8 cellular contexts compared by ENCODE assay signal in the genomic region with DNA sequence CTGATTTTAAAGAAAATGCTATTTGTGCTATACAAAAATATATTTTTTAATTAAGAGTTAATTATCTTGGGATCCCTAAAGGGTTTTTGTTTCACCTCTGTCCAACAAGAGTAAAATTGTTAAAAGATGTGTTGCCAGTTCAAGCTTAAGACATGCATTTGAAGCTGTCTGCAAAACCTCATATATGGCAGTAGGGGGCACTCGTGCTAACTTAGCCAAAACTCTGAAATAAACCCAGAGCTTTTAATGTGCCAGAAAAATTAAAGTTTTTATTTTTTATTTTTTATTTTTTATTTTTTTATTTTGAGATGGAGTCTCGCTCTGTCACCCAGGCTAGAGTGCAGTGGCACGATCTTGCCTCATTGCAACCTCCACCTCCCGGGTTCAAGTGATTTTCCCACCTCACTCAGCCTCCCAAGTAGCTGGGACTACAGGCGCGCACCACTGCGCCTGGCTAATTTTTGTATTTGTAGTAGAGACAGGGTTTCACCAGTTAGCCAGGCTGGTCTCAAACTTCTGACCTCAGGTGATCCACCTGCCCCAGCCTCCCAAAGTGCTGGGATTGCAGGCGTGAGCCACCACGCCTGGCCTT. TPM values are rescaled to one million over a fixed set of nuclear protein-coding genes. Genes with fewer than 3 reads are reported as not detected.
DNase-seq lines count a peak whose midpoint lies in the region; ATAC-seq, FAIRE-seq and TF ChIP-seq lines count a peak whose summit lies in the region.
"Not testable (repeated sequence)": the region's sequence is repeated elsewhere in the genome, so short reads cannot be mapped to it uniquely, and the experiment has no call there.

No MANE protein-coding gene starts in this region.

- dilution Hi-C loops in endothelial cell of umbilical vein (cut with MboI; ENCODE audit: extremely low pct_ligation_motif_present, low sequenced_read_pairs): not testable (repeated sequence)

- H3K4me1 ChIP-seq in endothelial cell of umbilical vein (ENCODE audit: control insufficient read depth, extremely low read depth, insufficient read depth, low read length): not testable (repeated sequence)
- peaks cover 0 to 13% (median 0%) of the 10 kb centered on the region in 6 donors for H3K4me1 ChIP-seq in spleen

- H3K9me3 ChIP-seq in WERI-Rb-1 (ENCODE audit: severe bottlenecking); endothelial cell of umbilical vein (replicated peaks; ENCODE audit: control insufficient read depth, insufficient read depth, low read length); spleen: not testable (repeated sequence)

- not testable (repeated sequence) for H3K4me3 ChIP-seq in WERI-Rb-1 (ENCODE audit: low read depth, low read length); endothelial cell of umbilical vein (replicated peaks in 1 of 3; ENCODE audit: insufficient read depth in 1 of 3, low read depth in 1 of 3, low read length in 3 of 3); spleen

- intact Hi-C loops in endothelial cell of umbilical vein (cut with micrococcal nuclease): loop anchor here (1.0 to 2.0 kb wide), 2 partner anchors 9 to 391 kb away; partner anchors contain the start of gene GHITM
- intact Hi-C loops in left colon (cut with DNase I, micrococcal nuclease): loop anchor here in 1 of 2 donors (2.0 kb wide), 1 partner anchor 57 kb away; no protein-coding TSS in a partner anchor
- intact Hi-C loops in spleen (cut with DNase I; ENCODE audit: low total_unique reads): loop anchor here (2.0 kb wide), 1 partner anchor 59 kb away; no protein-coding TSS in a partner anchor

- 83 to 86% (median 84%) methylated on average over 9 of the region's 9 CpGs for WGBS in spleen, 5 donors

- not testable (repeated sequence) for H3K9ac ChIP-seq in endothelial cell of umbilical vein (replicated peaks; ENCODE audit: extremely low read depth, insufficient read depth, low read length)

- not testable (repeated sequence) for H2AFZ ChIP-seq in endothelial cell of umbilical vein (ENCODE audit: low read depth, low read length)

- not testable (repeated sequence) for H3K27me3 ChIP-seq in WERI-Rb-1 (ENCODE audit: insufficient read depth, low read depth, severe bottlenecking); endothelial cell of umbilical vein (ENCODE audit: control insufficient read depth in 2 of 2, insufficient read depth in 2 of 2, low read length in 2 of 2); spleen (replicated peaks in 1 of 7)

- H3K4me2 ChIP-seq in endothelial cell of umbilical vein (ENCODE audit: insufficient read depth, low read length): not testable (repeated sequence)

- peak; percentile 16 for DNase-seq in COLO829 (ENCODE audit: low spot score)
- peak; percentile 11 for DNase-seq in NCI-H2196 treated with DMSO at 0.1 percent for 48 hours (lab: John Stamatoyannopoulos, UW; ENCODE audit: unreplicated experiment)
- DNase-seq in WERI-Rb-1, left colon, spleen: not testable (repeated sequence)
- peak; percentile 13 for DNase-seq in endothelial cell of umbilical vein (ENCODE audit: low read depth, low spot score)

- H4K20me1 ChIP-seq in endothelial cell of umbilical vein (replicated peaks; ENCODE audit: control insufficient read depth, extremely low read depth, insufficient read depth, low read length): not testable (repeated sequence)

- not testable (repeated sequence) for H3K27ac ChIP-seq in WERI-Rb-1; endothelial cell of umbilical vein (ENCODE audit: insufficient read depth, low read depth, low read length); spleen

- not testable (repeated sequence) for H3K9me1 ChIP-seq in endothelial cell of umbilical vein (replicated peaks; ENCODE audit: control insufficient read depth, extremely low read depth, insufficient read depth, low read length)

- H3K79me2 ChIP-seq in endothelial cell of umbilical vein (ENCODE audit: control insufficient read depth, insufficient read depth, low read length): not testable (repeated sequence)

- TF ChIP-seq CTCF in WERI-Rb-1 (IDR thresholded peaks at IDR 0.05; ENCODE audit: low read depth, low read length) (peak; percentile 53; the same call in 1 of the 2 replicates), endothelial cell of umbilical vein (IDR thresholded peaks at IDR 0.05; ENCODE audit: extremely low read depth in 1 of 2, insufficient read depth in 1 of 2, low read depth in 1 of 2, low read length in 2 of 2) (peak; percentile 47 to 67), spleen (IDR thresholded peaks at IDR 0.05 in 8 of 11, conservative IDR thresholded peaks at IDR 0.05 in 3 of 11) (peak; percentile 17 to 85 (median 72))

- CTCF ChIA-PET in endothelial cell of umbilical vein (lab: Charles Lee): interaction anchor here (0.8 to 2.7 kb wide), 20 partner anchors 8 to 390 kb away, joined by 3 to 27 read pairs (median 6); partner anchors contain the start of gene GHITM

- ATAC-seq in GM19372 (IDR thresholded peaks at IDR 0.05; ENCODE audit: low read depth, unreplicated experiment) (peak; percentile 47), HG03175 (IDR thresholded peaks at IDR 0.05; ENCODE audit: unreplicated experiment) (peak; percentile 69), left colon (peak; percentile 74)

- TF ChIP-seq POLR2A in endothelial cell of umbilical vein (IDR thresholded peaks at IDR 0.05; ENCODE audit: low read depth, low read length); spleen (IDR thresholded peaks at IDR 0.05): not testable (repeated sequence)

- POLR2A ChIA-PET in endothelial cell of umbilical vein (lab: Charles Lee): interaction anchor here (0.9 kb wide), 1 partner anchor 9 kb away, joined by 6 read pairs; the partner anchor contains the start of gene GHITM

- FAIRE-seq in endothelial cell of umbilical vein (lab: Jason Lieb, UNC): not testable (repeated sequence)

- not testable (repeated sequence) for BruUV-seq in endothelial cell of umbilical vein (replicated peaks; lab: Mats Ljungman, UMichigan)

- peaks cover 80% of the 10 kb centered on the region for H3K36me3 ChIP-seq in WERI-Rb-1
- peaks cover 23 to 48% of the 10 kb centered on the region in 2 experiments for H3K36me3 ChIP-seq in endothelial cell of umbilical vein (ENCODE audit: control insufficient read depth in 2 of 2, extremely low read depth in 1 of 2, insufficient read depth in 2 of 2, low read length in 2 of 2)
- peaks cover 9 to 100% (median 93%) of the 10 kb centered on the region in 6 donors for H3K36me3 ChIP-seq in spleen

RNA-seq across cellular contexts. Expression of gene GHITM, which starts 8.8 kb away (rescaled TPM):
- total RNA-seq in endothelial cell of umbilical vein: 113 and 114 TPM in 2 replicates
- polyA plus RNA-seq in endothelial cell of umbilical vein: 96.5 and 122 TPM in 2 replicates
- 117 TPM in 2 replicates for polyA plus RNA-seq in endothelial cell of umbilical vein (2011; cell fraction: cytosol; rRNA removed)
- polyA plus RNA-seq in endothelial cell of umbilical vein (2011; cell fraction: nucleus; rRNA removed): 47.8 and 54.2 TPM in 2 replicates
- 141 and 169 TPM in 2 replicates for polyA plus RNA-seq in endothelial cell of umbilical vein (2012)
- 125 and 126 TPM in 2 replicates for polyA minus RNA-seq in endothelial cell of umbilical vein
- polyA minus RNA-seq in endothelial cell of umbilical vein (2011; cell fraction: cytosol; rRNA and poly(A)+ RNA removed): 82.1 TPM
- 17.8 and 25.1 TPM in 2 replicates for polyA minus RNA-seq in endothelial cell of umbilical vein (2011; cell fraction: nucleus; rRNA and poly(A)+ RNA removed)
- total RNA-seq in left colon: 100 to 1,000 TPM; 318 to 361 TPM
- 100 to 1,000 TPM in 5 of 7 donors, 10 to 100 TPM in 2; 95.0 to 152 (median 103) TPM for total RNA-seq in spleen
- polyA plus RNA-seq in spleen: 100 to 1,000 TPM in 1 of 3 donors, 10 to 100 TPM in 2; 69.2 to 117 (median 99.9) TPM

RNA-seq across cellular contexts. Expression of gene GPR15LG, which starts 25.5 kb away (rescaled TPM):
- total RNA-seq in endothelial cell of umbilical vein: not detected in 2 replicates
- polyA plus RNA-seq in endothelial cell of umbilical vein: not detected in 2 replicates
- polyA plus RNA-seq in endothelial cell of umbilical vein (2011; cell fraction: cytosol; rRNA removed): not detected in 2 replicates
- not detected in 2 replicates for polyA plus RNA-seq in endothelial cell of umbilical vein (2011; cell fraction: nucleus; rRNA removed)
- not detected in 2 replicates for polyA plus RNA-seq in endothelial cell of umbilical vein (2012)
- polyA minus RNA-seq in endothelial cell of umbilical vein: not detected in 2 replicates
- polyA minus RNA-seq in endothelial cell of umbilical vein (2011; cell fraction: cytosol; rRNA and poly(A)+ RNA removed): not detected
- not detected in 2 replicates for polyA minus RNA-seq in endothelial cell of umbilical vein (2011; cell fraction: nucleus; rRNA and poly(A)+ RNA removed)
- total RNA-seq in left colon: 100 to 1,000 TPM; 402 to 621 TPM
- total RNA-seq in spleen: not detected
- polyA plus RNA-seq in spleen: under 1 TPM in 1 of 3 donors, not detected in 2; 0.16 TPM

RNA-seq across cellular contexts. Expression of gene CDHR1, which starts 46.2 kb away (rescaled TPM):
- total RNA-seq in endothelial cell of umbilical vein (0.14 and 0.53 TPM in 2 replicates), left colon (100 to 1,000 TPM in 1 of 2 donors, 10 to 100 TPM in 1; 63.7 to 127 TPM), spleen (10 to 100 TPM in 1 of 7 donors, 1 to 10 TPM in 6; 2.5 to 10.6 (median 7.3) TPM)
- polyA plus RNA-seq in endothelial cell of umbilical vein (0.11 and 0.13 TPM in 2 replicates), spleen (1 to 10 TPM in 2 of 3 donors, under 1 TPM in 1; 0.53 to 2.2 (median 2.1) TPM)
- 0.08 and 0.10 TPM in 2 replicates for polyA plus RNA-seq in endothelial cell of umbilical vein (2011; cell fraction: cytosol; rRNA removed)
- 0.13 and 0.58 TPM in 2 replicates for polyA plus RNA-seq in endothelial cell of umbilical vein (2011; cell fraction: nucleus; rRNA removed)
- polyA plus RNA-seq in endothelial cell of umbilical vein (2012): not detected in 2 replicates
- polyA minus RNA-seq in endothelial cell of umbilical vein: 0.10 TPM in 1 of 2 replicates, not detected in the other
- polyA minus RNA-seq in endothelial cell of umbilical vein (2011; cell fraction: cytosol; rRNA and poly(A)+ RNA removed): not detected
- polyA minus RNA-seq in endothelial cell of umbilical vein (2011; cell fraction: nucleus; rRNA and poly(A)+ RNA removed): not detected in 2 replicates

Comparison
In these comparisons a context has a peak if more than half of its experiments do, and no peak if none do; other contexts are left out.
1. RNA of gene GPR15LG, which starts 25.5 kb away (total RNA-seq): 402 to 621 TPM in left colon; not detected in endothelial cell of umbilical vein and not detected in spleen; every median in the first group is over 100 times any median in the second.
2. RNA of gene CDHR1, which starts 46.2 kb away (total RNA-seq): 63.7 to 127 TPM in left colon; 2.5 to 10.6 TPM in spleen and 0.14 to 0.53 TPM in endothelial cell of umbilical vein; every median in the first group is over 4 times any median in the second.
3. Peak in every context shown above with its lines, with median percentiles within 50 percentile points of each other: ATAC-seq and CTCF ChIP-seq.